ENCODE assay signal across 8 cellular contexts in genomic region chr5:53481887-53482716, GRCh38. TPM values are rescaled to one million over a fixed set of nuclear protein-coding genes. Genes with fewer than 3 reads are reported as not detected.
DNase-seq lines count a peak whose midpoint lies in the region; ATAC-seq and TF ChIP-seq lines count a peak whose summit lies in the region.

No MANE protein-coding gene starts in this region.

- under 1% methylated on average over 36 of the region's 36 CpGs for WGBS in prostate gland

- peaks cover 37% of the 10 kb centered on the region for H3K4me1 ChIP-seq in CD4-positive, CD25-positive, alpha-beta regulatory T cell (ENCODE audit: control insufficient read depth, insufficient read depth, low read length, poor library complexity, severe bottlenecking)
- H3K4me1 ChIP-seq in prostate gland (replicated peaks): no peaks in the 10 kb centered on the region

- H3K9me3 Mint-ChIP-seq in CD4-positive, CD25-positive, alpha-beta regulatory T cell: peaks cover 0 to 3% (median 0%) of the 10 kb centered on the region in 7 donors
- no peaks in the 10 kb centered on the region for H3K9me3 Mint-ChIP-seq in activated naive CD4-positive, alpha-beta T cell treated with anti-CD3 and anti-CD28 coated beads, Interleukin-2, amount 50 U/mL, for 72 hours

- H3K27ac Mint-ChIP-seq in CD4-positive, CD25-positive, alpha-beta regulatory T cell: peak overlapping the region in 2 of 3 donors; percentile 61 to 90
- peak overlapping the region; percentile 51 to 55 for H3K27ac Mint-ChIP-seq in activated naive CD4-positive, alpha-beta T cell treated with anti-CD3 and anti-CD28 coated beads, Interleukin-2, amount 50 U/mL, for 72 hours

- no peaks in the 10 kb centered on the region for H3K36me3 Mint-ChIP-seq in CD4-positive, CD25-positive, alpha-beta regulatory T cell
- peaks cover 6 to 7% of the 10 kb centered on the region in 2 donors for H3K36me3 Mint-ChIP-seq in activated naive CD4-positive, alpha-beta T cell treated with anti-CD3 and anti-CD28 coated beads, Interleukin-2, amount 50 U/mL, for 72 hours

- DNase-seq in CD4-positive, CD25-positive, alpha-beta regulatory T cell: peak in 2 of 3 donors; percentile 48 to 79
- DNase-seq in GM19240 (ENCODE audit: insufficient read length, low spot score) (peak; percentile 65), RPMI8226 (peak; percentile 76), left cardiac atrium (peak; percentile 84), prostate gland (ENCODE audit: low spot score) (peak; percentile 57), NCI-H128 (lab: John Stamatoyannopoulos, UW; ENCODE audit: unreplicated experiment) (no peak)
- DNase-seq in activated naive CD4-positive, alpha-beta T cell treated with anti-CD3 and anti-CD28 coated beads, Interleukin-2, amount 50 U/mL, for 72 hours (ENCODE audit: low spot score in 2 of 2): peak; percentile 62 to 71

- no peaks in the 10 kb centered on the region for H3K9me3 ChIP-seq in CD4-positive, CD25-positive, alpha-beta regulatory T cell (ENCODE audit: control insufficient read depth in 2 of 2, low read length in 2 of 2)
- no peaks in the 10 kb centered on the region for H3K9me3 ChIP-seq in prostate gland

- intact Hi-C loops in left cardiac atrium (cut with DNase I) (loop anchor here (2.0 to 5.0 kb wide), 2 partner anchors 730 to 737 kb away; no protein-coding TSS in a partner anchor), prostate gland (cut with DNase I) (loop anchor here (2.0 to 10.0 kb wide), 2 partner anchors 653 to 737 kb away; no protein-coding TSS in a partner anchor)

- peaks cover 14 to 48% (median 28%) of the 10 kb centered on the region in 4 donors for H3K4me1 Mint-ChIP-seq in CD4-positive, CD25-positive, alpha-beta regulatory T cell

- H3K27ac ChIP-seq in CD4-positive, CD25-positive, alpha-beta regulatory T cell (ENCODE audit: insufficient read depth, low read length, poor library complexity, severe bottlenecking): no peak overlapping the region
- H3K27ac ChIP-seq in prostate gland: peak overlapping the region; percentile 60 to 63

- peak overlapping the region; percentile 91 for H3K4me3 ChIP-seq in CD4-positive, CD25-positive, alpha-beta regulatory T cell (ENCODE audit: low read depth, low read length)
- H3K4me3 ChIP-seq in prostate gland: peak overlapping the region; percentile 37 to 42

- peak overlapping the region; percentile 80 to 98 (median 90) for H3K4me3 Mint-ChIP-seq in CD4-positive, CD25-positive, alpha-beta regulatory T cell

- H3K27me3 Mint-ChIP-seq in CD4-positive, CD25-positive, alpha-beta regulatory T cell: peaks cover 79% of the 10 kb centered on the region

- peak in 2 of 4 experiments; percentile 38 to 44 for TF ChIP-seq CTCF in prostate gland (IDR thresholded peaks at IDR 0.05)

- ATAC-seq in CD4-positive, CD25-positive, alpha-beta regulatory T cell (ENCODE audit: low read depth in 2 of 2): peak; percentile 54 to 65
- ATAC-seq in HG03354 (IDR thresholded peaks at IDR 0.05; ENCODE audit: poor library complexity, severe bottlenecking, unreplicated experiment): peak; percentile 79
- peak; percentile 73 to 81 for ATAC-seq in activated naive CD4-positive, alpha-beta T cell treated with anti-CD3 and anti-CD28 coated beads, Interleukin-2, amount 50 U/mL, for 72 hours
- ATAC-seq in left cardiac atrium: peak; percentile 70 to 87

- H3K36me3 ChIP-seq in CD4-positive, CD25-positive, alpha-beta regulatory T cell (ENCODE audit: control insufficient read depth, insufficient read depth, low read length): no peaks in the 10 kb centered on the region
- no peaks in the 10 kb centered on the region for H3K36me3 ChIP-seq in prostate gland

- no peak for TF ChIP-seq POLR2A in prostate gland (IDR thresholded peaks at IDR 0.05)

- H3K27me3 ChIP-seq in CD4-positive, CD25-positive, alpha-beta regulatory T cell (ENCODE audit: control insufficient read depth, insufficient read depth, low read length): peaks cover 33% of the 10 kb centered on the region
- no peaks in the 10 kb centered on the region for H3K27me3 ChIP-seq in prostate gland (replicated peaks; ENCODE audit: insufficient read depth)

RNA-seq across cellular contexts. Expression of gene FST, which starts 1.7 kb away (rescaled TPM):
- not detected for total RNA-seq in CD4-positive, CD25-positive, alpha-beta regulatory T cell
- polyA plus RNA-seq in CD4-positive, CD25-positive, alpha-beta regulatory T cell: under 1 TPM in 2 of 4 donors, not detected in 2; 0.10 to 0.22 TPM
- under 1 TPM in 1 of 2 donors, not detected in 1; 0.18 TPM for total RNA-seq in activated naive CD4-positive, alpha-beta T cell treated with anti-CD3 and anti-CD28 coated beads, Interleukin-2, amount 50 U/mL, for 72 hours
- total RNA-seq in left cardiac atrium (10 to 100 TPM in 1 of 2 donors, 1 to 10 TPM in 1; 2.0 to 10.5 TPM), prostate gland (1 to 10 TPM; 6.0 to 8.4 TPM)
